Comparison of ENCODE assay signal across 2 cellular contexts in the genomic region with DNA sequence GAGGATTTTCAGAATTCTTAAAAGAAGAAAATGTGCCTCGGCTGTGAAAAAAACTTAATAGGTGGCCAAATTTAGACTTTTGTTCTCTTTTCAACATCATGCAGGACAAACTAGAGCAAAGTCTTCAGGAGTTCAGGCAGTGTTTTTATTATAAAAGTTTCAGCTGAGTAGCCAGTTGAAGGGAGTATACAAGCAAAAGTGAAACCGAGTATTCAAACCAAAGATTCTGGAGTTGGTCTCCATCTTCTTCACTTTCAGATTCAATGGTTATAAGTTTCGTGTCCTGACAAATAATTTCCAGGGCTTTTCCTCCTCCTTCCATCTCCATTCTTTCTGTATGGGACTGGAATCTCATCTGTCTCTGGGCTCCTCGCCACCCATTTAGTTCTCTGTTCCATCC.
TF ChIP-seq lines count a peak whose summit lies in the region.

No MANE protein-coding gene starts in this region.

TF ChIP-seq in SK-N-SH, 30 proteins besides CTCF, POLR2A, EP300 and RAD21 (continued from another document):
- TF ChIP-seq, protein P1, sequence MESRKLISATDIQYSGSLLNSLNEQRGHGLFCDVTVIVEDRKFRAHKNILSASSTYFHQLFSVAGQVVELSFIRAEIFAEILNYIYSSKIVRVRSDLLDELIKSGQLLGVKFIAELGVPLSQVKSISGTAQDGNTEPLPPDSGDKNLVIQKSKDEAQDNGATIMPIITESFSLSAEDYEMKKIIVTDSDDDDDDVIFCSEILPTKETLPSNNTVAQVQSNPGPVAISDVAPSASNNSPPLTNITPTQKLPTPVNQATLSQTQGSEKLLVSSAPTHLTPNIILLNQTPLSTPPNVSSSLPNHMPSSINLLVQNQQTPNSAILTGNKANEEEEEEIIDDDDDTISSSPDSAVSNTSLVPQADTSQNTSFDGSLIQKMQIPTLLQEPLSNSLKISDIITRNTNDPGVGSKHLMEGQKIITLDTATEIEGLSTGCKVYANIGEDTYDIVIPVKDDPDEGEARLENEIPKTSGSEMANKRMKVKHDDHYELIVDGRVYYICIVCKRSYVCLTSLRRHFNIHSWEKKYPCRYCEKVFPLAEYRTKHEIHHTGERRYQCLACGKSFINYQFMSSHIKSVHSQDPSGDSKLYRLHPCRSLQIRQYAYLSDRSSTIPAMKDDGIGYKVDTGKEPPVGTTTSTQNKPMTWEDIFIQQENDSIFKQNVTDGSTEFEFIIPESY (IDR thresholded peaks at IDR 0.05; ENCODE audit: borderline replicate concordance, low read depth): no peak
- TF ChIP-seq TEAD4 (IDR thresholded peaks at IDR 0.05; ENCODE audit: borderline replicate concordance, insufficient read depth) (no peak), NFIC (IDR thresholded peaks at IDR 0.05; ENCODE audit: borderline replicate concordance) (no peak), TCF12 (IDR thresholded peaks at IDR 0.05) (no peak), MXI1 (IDR thresholded peaks at IDR 0.05; ENCODE audit: low read depth, low read length) (no peak), PBX3 (IDR thresholded peaks at IDR 0.05) (no peak), RXRA (IDR thresholded peaks at IDR 0.05; ENCODE audit: borderline replicate concordance, low read depth) (no peak), POLR2AphosphoS5 (IDR thresholded peaks at IDR 0.05; ENCODE audit: low read depth, low read length) (no peak)
- TF ChIP-seq, protein P2, sequence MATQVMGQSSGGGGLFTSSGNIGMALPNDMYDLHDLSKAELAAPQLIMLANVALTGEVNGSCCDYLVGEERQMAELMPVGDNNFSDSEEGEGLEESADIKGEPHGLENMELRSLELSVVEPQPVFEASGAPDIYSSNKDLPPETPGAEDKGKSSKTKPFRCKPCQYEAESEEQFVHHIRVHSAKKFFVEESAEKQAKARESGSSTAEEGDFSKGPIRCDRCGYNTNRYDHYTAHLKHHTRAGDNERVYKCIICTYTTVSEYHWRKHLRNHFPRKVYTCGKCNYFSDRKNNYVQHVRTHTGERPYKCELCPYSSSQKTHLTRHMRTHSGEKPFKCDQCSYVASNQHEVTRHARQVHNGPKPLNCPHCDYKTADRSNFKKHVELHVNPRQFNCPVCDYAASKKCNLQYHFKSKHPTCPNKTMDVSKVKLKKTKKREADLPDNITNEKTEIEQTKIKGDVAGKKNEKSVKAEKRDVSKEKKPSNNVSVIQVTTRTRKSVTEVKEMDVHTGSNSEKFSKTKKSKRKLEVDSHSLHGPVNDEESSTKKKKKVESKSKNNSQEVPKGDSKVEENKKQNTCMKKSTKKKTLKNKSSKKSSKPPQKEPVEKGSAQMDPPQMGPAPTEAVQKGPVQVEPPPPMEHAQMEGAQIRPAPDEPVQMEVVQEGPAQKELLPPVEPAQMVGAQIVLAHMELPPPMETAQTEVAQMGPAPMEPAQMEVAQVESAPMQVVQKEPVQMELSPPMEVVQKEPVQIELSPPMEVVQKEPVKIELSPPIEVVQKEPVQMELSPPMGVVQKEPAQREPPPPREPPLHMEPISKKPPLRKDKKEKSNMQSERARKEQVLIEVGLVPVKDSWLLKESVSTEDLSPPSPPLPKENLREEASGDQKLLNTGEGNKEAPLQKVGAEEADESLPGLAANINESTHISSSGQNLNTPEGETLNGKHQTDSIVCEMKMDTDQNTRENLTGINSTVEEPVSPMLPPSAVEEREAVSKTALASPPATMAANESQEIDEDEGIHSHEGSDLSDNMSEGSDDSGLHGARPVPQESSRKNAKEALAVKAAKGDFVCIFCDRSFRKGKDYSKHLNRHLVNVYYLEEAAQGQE (IDR thresholded peaks at IDR 0.05; ENCODE audit: low read depth, low read length): no peak

TF ChIP-seq in SK-N-SH treated with all-trans-retinoic acid at 6 μM for 48 hours, 23 proteins besides CTCF, POLR2A, EP300 and RAD21 (continued from another document):
- TF ChIP-seq, protein P3, sequence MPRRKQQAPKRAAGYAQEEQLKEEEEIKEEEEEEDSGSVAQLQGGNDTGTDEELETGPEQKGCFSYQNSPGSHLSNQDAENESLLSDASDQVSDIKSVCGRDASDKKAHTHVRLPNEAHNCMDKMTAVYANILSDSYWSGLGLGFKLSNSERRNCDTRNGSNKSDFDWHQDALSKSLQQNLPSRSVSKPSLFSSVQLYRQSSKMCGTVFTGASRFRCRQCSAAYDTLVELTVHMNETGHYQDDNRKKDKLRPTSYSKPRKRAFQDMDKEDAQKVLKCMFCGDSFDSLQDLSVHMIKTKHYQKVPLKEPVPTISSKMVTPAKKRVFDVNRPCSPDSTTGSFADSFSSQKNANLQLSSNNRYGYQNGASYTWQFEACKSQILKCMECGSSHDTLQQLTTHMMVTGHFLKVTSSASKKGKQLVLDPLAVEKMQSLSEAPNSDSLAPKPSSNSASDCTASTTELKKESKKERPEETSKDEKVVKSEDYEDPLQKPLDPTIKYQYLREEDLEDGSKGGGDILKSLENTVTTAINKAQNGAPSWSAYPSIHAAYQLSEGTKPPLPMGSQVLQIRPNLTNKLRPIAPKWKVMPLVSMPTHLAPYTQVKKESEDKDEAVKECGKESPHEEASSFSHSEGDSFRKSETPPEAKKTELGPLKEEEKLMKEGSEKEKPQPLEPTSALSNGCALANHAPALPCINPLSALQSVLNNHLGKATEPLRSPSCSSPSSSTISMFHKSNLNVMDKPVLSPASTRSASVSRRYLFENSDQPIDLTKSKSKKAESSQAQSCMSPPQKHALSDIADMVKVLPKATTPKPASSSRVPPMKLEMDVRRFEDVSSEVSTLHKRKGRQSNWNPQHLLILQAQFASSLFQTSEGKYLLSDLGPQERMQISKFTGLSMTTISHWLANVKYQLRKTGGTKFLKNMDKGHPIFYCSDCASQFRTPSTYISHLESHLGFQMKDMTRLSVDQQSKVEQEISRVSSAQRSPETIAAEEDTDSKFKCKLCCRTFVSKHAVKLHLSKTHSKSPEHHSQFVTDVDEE (CRISPR knock-in tag; IDR thresholded peaks at IDR 0.05): no peak
- TF ChIP-seq ZC3H10 (CRISPR knock-in tag; IDR thresholded peaks at IDR 0.05) (no peak), OSR1 (CRISPR knock-in tag; IDR thresholded peaks at IDR 0.05) (no peak), GLIS3 (CRISPR knock-in tag; IDR thresholded peaks at IDR 0.05) (no peak), ZFP30 (CRISPR knock-in tag; IDR thresholded peaks at IDR 0.05) (no peak)
- TF ChIP-seq, protein P4, sequence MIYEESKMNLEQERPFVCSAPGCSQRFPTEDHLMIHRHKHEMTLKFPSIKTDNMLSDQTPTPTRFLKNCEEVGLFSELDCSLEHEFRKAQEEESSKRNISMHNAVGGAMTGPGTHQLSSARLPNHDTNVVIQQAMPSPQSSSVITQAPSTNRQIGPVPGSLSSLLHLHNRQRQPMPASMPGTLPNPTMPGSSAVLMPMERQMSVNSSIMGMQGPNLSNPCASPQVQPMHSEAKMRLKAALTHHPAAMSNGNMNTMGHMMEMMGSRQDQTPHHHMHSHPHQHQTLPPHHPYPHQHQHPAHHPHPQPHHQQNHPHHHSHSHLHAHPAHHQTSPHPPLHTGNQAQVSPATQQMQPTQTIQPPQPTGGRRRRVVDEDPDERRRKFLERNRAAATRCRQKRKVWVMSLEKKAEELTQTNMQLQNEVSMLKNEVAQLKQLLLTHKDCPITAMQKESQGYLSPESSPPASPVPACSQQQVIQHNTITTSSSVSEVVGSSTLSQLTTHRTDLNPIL (CRISPR knock-in tag; IDR thresholded peaks at IDR 0.05; ENCODE audit: low read depth): no peak
